17 cellular contexts compared by ENCODE assay signal in the genomic region with DNA sequence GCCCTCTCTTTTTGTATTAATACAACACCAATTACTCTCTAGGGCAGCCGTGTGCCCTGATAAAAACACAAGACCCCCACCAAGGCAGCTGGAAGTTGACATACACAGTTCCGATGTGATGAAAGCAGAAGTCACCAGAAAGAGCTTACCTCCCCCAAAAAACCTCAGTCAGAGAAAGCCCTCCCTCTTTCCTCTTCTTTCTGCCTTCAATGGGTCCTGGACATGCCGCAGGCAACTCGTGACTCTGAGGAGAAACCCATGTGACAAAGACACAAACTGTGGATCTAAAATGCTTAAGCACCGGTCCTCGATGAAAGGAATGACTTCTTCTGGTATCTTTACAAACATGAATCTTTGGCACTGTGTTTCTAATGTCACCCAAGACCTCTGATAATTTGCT.
DNase-seq lines count a peak whose midpoint lies in the region; ATAC-seq and TF ChIP-seq lines count a peak whose summit lies in the region.
"Had no signal": no experiment of that assay in that cellular context is flagged by ENCODE, and none has a peak within 500 bp of the region (broad histone marks: within the 10 kb centered on the region; RNA-seq: fewer than 3 reads in every experiment).

No MANE protein-coding gene starts in this region.

- H3K36me3 ChIP-seq in Panc1 (ENCODE audit: control insufficient read depth, insufficient read depth, low read length), result no peaks in the 10 kb centered on the region
- H3K36me3 ChIP-seq in skeletal muscle satellite cell (ENCODE audit: insufficient read depth, low read length), result no peaks in the 10 kb centered on the region
- H3K36me3 ChIP-seq: neural progenitor cell, thoracic aorta had no signal

- TF ChIP-seq CTCF in Panc1 (IDR thresholded peaks at IDR 0.05), result no peak

- intact Hi-C loops in Panc1 (cut with micrococcal nuclease; ENCODE audit: unreplicated experiment), result no loop called here

- peak overlapping the region; percentile 63 for H3K4me2 ChIP-seq in skeletal muscle satellite cell (ENCODE audit: low read length)
- H3K4me2 ChIP-seq: neural progenitor cell had no signal

- ATAC-seq in Panc1, result no peak
- no peak for ATAC-seq in GM21529 (IDR thresholded peaks at IDR 0.05; ENCODE audit: unreplicated experiment)
- ATAC-seq: activated CD4-positive, CD25-positive, alpha-beta regulatory T cell treated with anti-CD3 and anti-CD28 coated beads, Interleukin-2, amount 50 U/mL, for 24 hours; stimulated activated effector memory CD8-positive, alpha-beta T cell treated with anti-CD3 and anti-CD28 coated beads, Interleukin-12 subunit alpha, Interleukin-12 subunit beta, amount 100 ng/mL, for 72 hours had no signal

- H3K4me3 ChIP-seq in Panc1 (ENCODE audit: low read depth in 2 of 2, low read length in 2 of 2) (no peak overlapping the region), skeletal muscle satellite cell (ENCODE audit: low read length) (no peak overlapping the region)
- H3K4me3 ChIP-seq: neural progenitor cell, thoracic aorta had no signal

- POLR2A ChIA-PET in Panc1 (lab: Charles Lee), result no interaction called here

- peak; percentile 43 to 45 for DNase-seq in Kasumi-1 (lab: John Stamatoyannopoulos, UW)
- DNase-seq in Panc1 (ENCODE audit: low read depth, low spot score), result no peak
- DNase-seq in epithelial cell of prostate (ENCODE audit: low read depth, low spot score), result no peak
- no peak for DNase-seq in stimulated activated CD4-positive, alpha-beta T cell treated with anti-CD3 and anti-CD28 coated beads, Interleukin-1b, Interleukin-23, amount 100 ng/mL, for 48 hours
- no peak for DNase-seq in SKM-1 (lab: John Stamatoyannopoulos, UW; ENCODE audit: unreplicated experiment)
- no peak for DNase-seq in NCI-H2171 treated with DMSO at 0.1 percent for 48 hours (lab: John Stamatoyannopoulos, UW)
- DNase-seq: AML-193; effector CD4-positive, alpha-beta T cell; midbrain; NCI-H187 treated with DMSO at 0.1 percent for 48 hours; SHP77 treated with DMSO at 0.1 percent for 48 hours had no signal

- H3K27me3 ChIP-seq in Panc1 (ENCODE audit: control insufficient read depth, insufficient read depth, low read length) (no peaks in the 10 kb centered on the region), skeletal muscle satellite cell (ENCODE audit: control insufficient read depth, insufficient read depth, low read length) (no peaks in the 10 kb centered on the region)
- H3K27me3 ChIP-seq: neural progenitor cell had no signal

- peak overlapping the region; percentile 57; the same call in 1 of the 2 replicates for H3K27ac ChIP-seq in Panc1 (ENCODE audit: low read length)
- peak overlapping the region; percentile 54 for H3K27ac ChIP-seq in epithelial cell of prostate
- H3K27ac ChIP-seq: neural progenitor cell, thoracic aorta had no signal

- CTCF ChIA-PET in Panc1 (lab: Charles Lee), result no interaction called here

- H3K9ac ChIP-seq in skeletal muscle satellite cell (ENCODE audit: low read depth, low read length), result no peak overlapping the region
- H3K9ac ChIP-seq: neural progenitor cell had no signal

- no peaks in the 10 kb centered on the region for H3K9me3 ChIP-seq in Panc1 (ENCODE audit: control insufficient read depth, insufficient read depth, low read depth, low read length)
- no peaks in the 10 kb centered on the region for H3K9me3 ChIP-seq in skeletal muscle satellite cell (replicated peaks; ENCODE audit: low read length)
- H3K9me3 ChIP-seq: thoracic aorta had no signal

- H3K4me1 ChIP-seq in Panc1 (ENCODE audit: control insufficient read depth, insufficient read depth, low read length), result peaks cover 26% of the 10 kb centered on the region
- peaks cover 30% of the 10 kb centered on the region for H3K4me1 ChIP-seq in skeletal muscle satellite cell (ENCODE audit: control insufficient read depth, insufficient read depth, low read length)

- no TSS peak for BruUV-seq in Panc1 (replicated peaks; lab: Mats Ljungman, UMichigan)

- in situ Hi-C loops in Panc1 (cut with HindIII; ENCODE audit: low pct_unique_long_range_greater_than_20kb, low sequenced_read_pairs), result no loop called here

Comparison
In these comparisons a context has a peak if more than half of its experiments do, and no peak if none do; other contexts are left out.
1. DNase-seq: peak in Kasumi-1 (2 of 2); none in Panc1 (single experiment), epithelial cell of prostate (single experiment), stimulated activated CD4-positive, alpha-beta T cell treated with anti-CD3 and anti-CD28 coated beads, Interleukin-1b, Interleukin-23, amount 100 ng/mL, for 48 hours (single experiment), SKM-1 (single experiment) and NCI-H2171 treated with DMSO at 0.1 percent for 48 hours (single experiment).